9 cellular contexts compared by ENCODE assay signal in the genomic region with DNA sequence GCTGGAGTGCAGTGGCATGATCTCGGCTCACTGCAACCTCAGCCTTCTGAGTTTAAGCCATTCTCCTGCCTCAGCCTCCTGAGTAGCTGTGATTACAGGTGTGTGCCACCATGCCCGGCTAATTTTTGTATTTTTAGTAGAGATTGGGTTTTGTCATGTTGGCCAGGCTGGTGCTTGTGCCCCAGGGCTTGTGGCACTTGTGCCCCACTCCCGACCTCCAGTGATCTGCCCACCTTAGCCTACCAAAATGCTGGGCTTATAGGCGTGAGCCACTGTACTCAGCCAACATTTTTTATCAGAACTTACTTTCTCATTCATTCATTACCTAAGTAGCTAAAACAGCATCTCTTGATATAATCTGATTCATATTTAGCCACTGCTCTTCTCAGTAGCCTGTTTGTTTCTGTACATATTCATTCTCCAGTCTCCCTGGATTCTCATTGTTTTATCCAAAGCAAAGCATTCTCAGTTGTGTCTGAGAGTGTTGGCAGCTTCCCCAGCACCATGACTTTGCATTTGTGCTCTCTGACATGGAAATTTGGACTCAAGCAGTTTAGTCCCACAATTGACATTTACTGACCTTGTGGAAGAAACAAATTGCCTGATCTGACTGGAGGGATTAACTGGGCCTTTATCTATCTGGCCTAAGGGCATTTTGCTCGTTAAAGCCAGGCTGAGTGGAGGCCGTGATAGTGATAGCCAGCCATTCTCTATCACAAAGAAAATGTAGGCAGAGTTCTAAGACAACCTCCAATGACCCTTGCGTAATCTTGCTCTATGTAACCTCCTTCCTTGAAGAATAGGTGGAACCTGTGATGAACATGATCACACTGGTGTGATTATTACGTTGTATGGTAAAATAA. TPM values are rescaled to one million over a fixed set of nuclear protein-coding genes. Genes with fewer than 3 reads are reported as not detected.
A peak's percentile ranks its signal among the peaks of the same experiment; 100 is the strongest.
DNase-seq lines count a peak whose midpoint lies in the region; ATAC-seq and TF ChIP-seq lines count a peak whose summit lies in the region.
"Had no signal": no experiment of that assay in that cellular context is flagged by ENCODE, and none has a peak within 500 bp of the region (broad histone marks: within the 10 kb centered on the region; RNA-seq: fewer than 3 reads in every experiment).

No MANE protein-coding gene starts in this region.

- no peaks in the 10 kb centered on the region for H3K79me2 ChIP-seq in MM.1S (ENCODE audit: low read length)

- peaks cover 18 to 22% of the 10 kb centered on the region in 2 donors for H3K4me1 ChIP-seq in adrenal gland (replicated peaks in 1 of 2)
- peaks cover 0 to 19% (median 12%) of the 10 kb centered on the region in 12 donors for H3K4me1 ChIP-seq in heart left ventricle
- H3K4me1 ChIP-seq in MM.1S (ENCODE audit: low read length) = no peaks in the 10 kb centered on the region

- H4K20me1 ChIP-seq in MM.1S (ENCODE audit: insufficient read depth, low read length) = no peaks in the 10 kb centered on the region

- H3K36me3 ChIP-seq in adrenal gland (replicated peaks in 1 of 2) = no peaks in the 10 kb centered on the region
- no peaks in the 10 kb centered on the region for H3K36me3 ChIP-seq in heart left ventricle
- H3K36me3 ChIP-seq in MM.1S (replicated peaks; ENCODE audit: insufficient read depth, low read length) = no peaks in the 10 kb centered on the region

- H3K27me3 ChIP-seq in adrenal gland = no peaks in the 10 kb centered on the region
- H3K27me3 ChIP-seq in heart left ventricle = no peaks in the 10 kb centered on the region
- H3K27me3 ChIP-seq in MM.1S (replicated peaks; ENCODE audit: insufficient read depth, low read length) = no peaks in the 10 kb centered on the region

- DNase-seq in ELR (ENCODE audit: low read depth) (peak; percentile 50), adrenal gland (peak; percentile 86 to 97 (median 90)), heart left ventricle (peak; percentile 71 to 83 (median 78)), putamen (ENCODE audit: low spot score) (peak; percentile 96), MM.1S (no peak)
- DNase-seq in stimulated activated CD4-positive, alpha-beta T cell treated with anti-CD3 and anti-CD28 coated beads, Interleukin-4, amount 100 ng/mL, for 24 hours = no peak
- DNase-seq: naive B cell had no signal

- 49 to 60% (median 52%) methylated on average over 8 of the region's 8 CpGs for WGBS in adrenal gland, 4 donors
- WGBS in heart left ventricle, 4 donors = 36 to 71% (median 61%) methylated on average over 8 of the region's 8 CpGs

- no peak overlapping the region for H3K9ac ChIP-seq in MM.1S (ENCODE audit: low read length)

- TF ChIP-seq POLR2A in adrenal gland (IDR thresholded peaks at IDR 0.05) (peak in 1 of 2 donors; percentile 53), heart left ventricle (IDR thresholded peaks at IDR 0.05) (no peak)

- H3K9me3 ChIP-seq in adrenal gland (replicated peaks in 1 of 3) (no peaks in the 10 kb centered on the region), heart left ventricle (peaks cover 0 to 17% (median 0%) of the 10 kb centered on the region in 12 donors), MM.1S (replicated peaks; ENCODE audit: insufficient read depth, low read length) (no peaks in the 10 kb centered on the region)

- intact Hi-C loops in adrenal gland (cut with DNase I) = no loop called here
- intact Hi-C loops in heart left ventricle (cut with DNase I) = no loop called here

- no peak overlapping the region for H2AFZ ChIP-seq in MM.1S (ENCODE audit: low read length)

- H3F3A ChIP-seq in MM.1S (ENCODE audit: insufficient read depth, low read length) = no peaks in the 10 kb centered on the region

- ATAC-seq in heart left ventricle (peak; percentile 84 to 95 (median 93)), GM21367 (IDR thresholded peaks at IDR 0.05; ENCODE audit: unreplicated experiment) (no peak), GM19463 (IDR thresholded peaks at IDR 0.05; ENCODE audit: unreplicated experiment) (no peak)

- no peaks in the 10 kb centered on the region for H3K9me2 ChIP-seq in MM.1S (replicated peaks; ENCODE audit: insufficient read depth, low read length)

- TF ChIP-seq CTCF in adrenal gland (IDR thresholded peaks at IDR 0.05) (no peak), heart left ventricle (IDR thresholded peaks at IDR 0.05) (no peak), MM.1S (IDR thresholded peaks at IDR 0.05; ENCODE audit: low read length) (no peak)

- no peak overlapping the region for H3K4me2 ChIP-seq in MM.1S (ENCODE audit: low read depth, low read length)

- H3K4me3 ChIP-seq in adrenal gland (no peak overlapping the region), heart left ventricle (no peak overlapping the region), MM.1S (ENCODE audit: low read length) (no peak overlapping the region)

- H3K27ac ChIP-seq in adrenal gland (peak overlapping the region; percentile 80 to 94 (median 87)), heart left ventricle (peak overlapping the region; percentile 60 to 91 (median 83)), MM.1S (ENCODE audit: low read length) (no peak overlapping the region)

RNA-seq across cellular contexts. Expression of a gene that starts 44.9 kb away (rescaled TPM):
- total RNA-seq in adrenal gland (under 1 TPM in 5 of 8 donors, not detected in 3; 0.19 to 0.55 (median 0.28) TPM), heart left ventricle (not detected)
- polyA plus RNA-seq in adrenal gland (under 1 TPM in 1 of 3 donors, not detected in 2; 0.03 TPM), heart left ventricle (not detected)

RNA-seq across cellular contexts. Expression of a gene that starts 52.9 kb away (rescaled TPM):
- total RNA-seq in adrenal gland (10 to 100 TPM; 12.1 to 23.2 (median 17.2) TPM), heart left ventricle (10 to 100 TPM; 12.3 to 17.8 (median 14.9) TPM)
- polyA plus RNA-seq in adrenal gland (10 to 100 TPM; 17.6 to 33.2 (median 21.0) TPM), heart left ventricle (10 to 100 TPM; 15.4 to 26.0 TPM)

Comparison
In these comparisons a context has a peak if more than half of its experiments do, and no peak if none do; other contexts are left out.
1. DNase-seq: peak in ELR (single experiment), adrenal gland (7 of 7), heart left ventricle (5 of 5) and putamen (single experiment); none in stimulated activated CD4-positive, alpha-beta T cell treated with anti-CD3 and anti-CD28 coated beads, Interleukin-4, amount 100 ng/mL, for 24 hours (single experiment) and MM.1S (single experiment).
2. ATAC-seq: peak in heart left ventricle (4 of 4); none in GM21367 (single experiment) and GM19463 (single experiment).